8 cellular contexts compared by ENCODE assay signal in genomic region chr4:119629142-119629471, GRCh38. TPM values are rescaled to one million over a fixed set of nuclear protein-coding genes. Genes with fewer than 3 reads are reported as not detected.
DNase-seq lines count a peak whose midpoint lies in the region; ATAC-seq and TF ChIP-seq lines count a peak whose summit lies in the region.

No MANE protein-coding gene starts in this region.

- no peaks in the 10 kb centered on the region for H3K36me3 ChIP-seq in BE2C

- H3K9me3 ChIP-seq in BE2C (no peaks in the 10 kb centered on the region), mononuclear cell (ENCODE audit: low read depth, low read length) (no peaks in the 10 kb centered on the region)

- DNase-seq in BE2C (no peak), cardiac fibroblast (ENCODE audit: low read depth in 2 of 2) (no peak), islet precursor cell (no peak), SHP77 treated with DMSO at 0.1 percent for 48 hours (lab: John Stamatoyannopoulos, UW) (no peak), DMS114 treated with DMSO at 0.1 percent for 48 hours (lab: John Stamatoyannopoulos, UW; ENCODE audit: unreplicated experiment) (no peak)

- ATAC-seq in GM19463 (IDR thresholded peaks at IDR 0.05; ENCODE audit: unreplicated experiment) = peak; percentile 19
- ATAC-seq in HG03521 (IDR thresholded peaks at IDR 0.05; ENCODE audit: unreplicated experiment) = peak; percentile 24

- H3K4me3 ChIP-seq in BE2C (ENCODE audit: low read depth, low read length) (peak overlapping the region; percentile 65), cardiac fibroblast (replicated peaks in 1 of 2; ENCODE audit: low read depth in 2 of 2, low read length in 2 of 2) (peak overlapping the region; percentile 47 to 76), mononuclear cell (ENCODE audit: low read length) (peak overlapping the region; percentile 45)

- TF ChIP-seq CTCF in BE2C (IDR thresholded peaks at IDR 0.05; ENCODE audit: low read depth, low read length) = no peak
- TF ChIP-seq CTCF in cardiac fibroblast (IDR thresholded peaks at IDR 0.05; ENCODE audit: low read depth, low read length) = no peak

- H3K4me1 ChIP-seq in BE2C (no peaks in the 10 kb centered on the region), mononuclear cell (ENCODE audit: insufficient read depth, low read length) (peaks cover 30% of the 10 kb centered on the region)

- H3K27me3 ChIP-seq in BE2C = peaks cover 63% of the 10 kb centered on the region
- peaks cover 75% of the 10 kb centered on the region for H3K27me3 ChIP-seq in mononuclear cell (ENCODE audit: insufficient read depth, low read length)

RNA-seq across cellular contexts. Expression of gene PDE5A, which starts 0.5 kb away (rescaled TPM):
- 1.1 TPM for polyA plus RNA-seq in BE2C (2012; ENCODE audit: insufficient read depth, insufficient read length, low read depth)
- 16.4 TPM for total RNA-seq in mononuclear cell
